Comparison of ENCODE assay signal across 20 cellular contexts in the genomic region with DNA sequence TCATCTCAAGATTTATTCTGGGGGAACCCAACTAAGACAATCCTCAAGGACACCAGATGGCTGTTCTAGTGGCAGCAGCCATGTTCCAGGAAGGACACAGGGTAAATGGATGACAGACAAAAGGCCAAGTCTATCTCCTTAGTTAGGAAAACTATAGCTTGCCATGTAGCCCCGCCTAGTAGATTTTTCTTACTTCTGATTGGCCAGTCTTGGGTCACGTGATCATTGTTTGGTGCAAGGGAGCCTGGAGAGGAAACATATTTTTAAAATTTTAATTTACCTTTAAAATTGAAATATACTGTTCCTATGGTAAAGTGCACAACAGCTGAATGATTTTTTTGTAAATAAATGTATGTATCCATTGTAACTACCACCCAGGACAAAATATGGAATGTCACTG. TPM values are rescaled to one million over a fixed set of nuclear protein-coding genes. Genes with fewer than 3 reads are reported as not detected.
A peak's percentile ranks its signal among the peaks of the same experiment; 100 is the strongest.
DNase-seq lines count a peak whose midpoint lies in the region; ATAC-seq and TF ChIP-seq lines count a peak whose summit lies in the region.
"Had no signal": no experiment of that assay in that cellular context is flagged by ENCODE, and none has a peak within 500 bp of the region (broad histone marks: within the 10 kb centered on the region; RNA-seq: fewer than 3 reads in every experiment).

No MANE protein-coding gene starts in this region.

- no peak overlapping the region for H2AK5ac ChIP-seq in trophoblast cell (ENCODE audit: low read length)

- no peak overlapping the region for H2BK12ac ChIP-seq in trophoblast cell (ENCODE audit: low read length)

- H3K27ac ChIP-seq in dorsolateral prefrontal cortex (peak overlapping the region in 55 of 59 donors; percentile 3 to 85 (median 64)), trophoblast cell (ENCODE audit: low read depth, low read length) (peak overlapping the region; percentile 10), ascending aorta (no peak overlapping the region)
- H3K27ac ChIP-seq: left lung, neutrophil, thyroid gland had no signal

- DNase-seq in HK-2 (ENCODE audit: unreplicated experiment) (peak; percentile 46), RPMI7951 (ENCODE audit: low read depth) (peak; percentile 42), dorsolateral prefrontal cortex (no peak), trophoblast cell (no peak), ascending aorta (ENCODE audit: low spot score in 2 of 2) (no peak)
- DNase-seq in activated CD4-positive, CD25-positive, alpha-beta regulatory T cell treated with anti-CD3 and anti-CD28 coated beads, Interleukin-2, amount 50 U/mL, for 72 hours: no peak
- DNase-seq: AML-193, Caco-2, left lung, NCI-H1694 treated with DMSO at 0.1 percent for 48 hours, NCI-H2227 treated with DMSO at 0.1 percent for 48 hours, NCI-H82, thyroid gland had no signal

- no peak overlapping the region for H4K91ac ChIP-seq in trophoblast cell (ENCODE audit: low read depth, low read length)

- H3K14ac ChIP-seq in trophoblast cell (ENCODE audit: low read length): no peak overlapping the region

- no peaks in the 10 kb centered on the region for H3K79me2 ChIP-seq in trophoblast cell (ENCODE audit: control insufficient read depth, insufficient read depth, low read length, poor library complexity)

- H3K27me3 ChIP-seq in dorsolateral prefrontal cortex (peaks cover 0 to 8% (median 0%) of the 10 kb centered on the region in 45 donors), trophoblast cell (ENCODE audit: insufficient read depth, low read length) (no peaks in the 10 kb centered on the region), ascending aorta (no peaks in the 10 kb centered on the region)
- H3K27me3 ChIP-seq: thyroid gland had no signal

- peaks cover under 1% of the 10 kb centered on the region for H3K9me3 ChIP-seq in trophoblast cell (ENCODE audit: insufficient read depth, low read depth, low read length)
- no peaks in the 10 kb centered on the region for H3K9me3 ChIP-seq in ascending aorta
- H3K9me3 ChIP-seq: Caco-2, left lung, neutrophil, thyroid gland had no signal

- no peak overlapping the region for H3K4ac ChIP-seq in trophoblast cell (ENCODE audit: low read depth, low read length)

- ATAC-seq in GM21447 (IDR thresholded peaks at IDR 0.05; ENCODE audit: unreplicated experiment): no peak
- no peak for ATAC-seq in GM19324 (IDR thresholded peaks at IDR 0.05; ENCODE audit: low FRiP score, unreplicated experiment)

- H3K36me3 ChIP-seq in trophoblast cell (ENCODE audit: control insufficient read depth in 1 of 2, insufficient read depth in 2 of 2, low read length in 2 of 2) (no peaks in the 10 kb centered on the region), ascending aorta (no peaks in the 10 kb centered on the region)
- H3K36me3 ChIP-seq: left lung, neutrophil, thyroid gland had no signal

- peaks cover 5% of the 10 kb centered on the region for H3K79me1 ChIP-seq in trophoblast cell (ENCODE audit: low read length)

- H3K4me1 ChIP-seq in trophoblast cell (ENCODE audit: control insufficient read depth in 1 of 2, insufficient read depth in 2 of 2, low read length in 2 of 2) (peaks cover 0 to 10% of the 10 kb centered on the region in 2 experiments), ascending aorta (no peaks in the 10 kb centered on the region)
- H3K4me1 ChIP-seq: Caco-2 had no signal

- peak overlapping the region; percentile 13 for H2BK120ac ChIP-seq in trophoblast cell (ENCODE audit: insufficient read depth, low read length, poor library complexity)

- H3K18ac ChIP-seq in trophoblast cell (ENCODE audit: low read length): no peak overlapping the region

- no peak overlapping the region for H3K9ac ChIP-seq in trophoblast cell (ENCODE audit: low read length)

- WGBS in trophoblast cell (ENCODE audit: extremely low coverage, insufficient coverage, insufficient read length): no CpG with 5 or more reads among the region's 2 CpGs

- H2BK5ac ChIP-seq in trophoblast cell (ENCODE audit: low read depth, low read length, poor library complexity): no peak overlapping the region

- H3K23ac ChIP-seq in trophoblast cell (ENCODE audit: low read length): no peak overlapping the region

- no peak overlapping the region for H3K4me3 ChIP-seq in dorsolateral prefrontal cortex
- no peak overlapping the region for H3K4me3 ChIP-seq in trophoblast cell (ENCODE audit: low read depth, low read length)
- no peak overlapping the region for H3K4me3 ChIP-seq in ascending aorta
- H3K4me3 ChIP-seq: left lung, thyroid gland had no signal

- TF ChIP-seq CTCF in dorsolateral prefrontal cortex (IDR thresholded peaks at IDR 0.05 in 54 of 56, conservative IDR thresholded peaks at IDR 0.05 in 2 of 56; ENCODE audit: low read depth in 1 of 56, partially characterized antibody in 56 of 56): no peak
- TF ChIP-seq CTCF in ascending aorta (IDR thresholded peaks at IDR 0.05): no peak

- no peak overlapping the region for H4K12ac ChIP-seq in trophoblast cell (ENCODE audit: low read depth, low read length)

- no peak overlapping the region for H2AFZ ChIP-seq in trophoblast cell (ENCODE audit: insufficient read depth, low read length, poor library complexity)

- H3K4me2 ChIP-seq in trophoblast cell (ENCODE audit: low read length): no peak overlapping the region

- H4K8ac ChIP-seq in trophoblast cell (ENCODE audit: low read depth, low read length): no peak overlapping the region

- intact Hi-C loops in dorsolateral prefrontal cortex (cut with DNase I) (loop anchor here in 1 of 2 donors (2.0 kb wide), 1 partner anchor 87 kb away; no protein-coding TSS in a partner anchor), ascending aorta (cut with DNase I) (no loop called here)

RNA-seq across cellular contexts. Expression of a gene that starts 4.4 kb away (rescaled TPM):
- 0.12 and 0.39 TPM in 2 replicates for total RNA-seq in RPMI7951 (2014; rRNA removed; shearing (Covaris generic))
- 100 to 1,000 TPM in 6 of 120 experiments, 10 to 100 TPM in 114; 14.6 to 125 (median 65.5) TPM for total RNA-seq in dorsolateral prefrontal cortex
- 6.1 and 6.8 TPM in 2 replicates for polyA plus RNA-seq in trophoblast cell (2013)
- total RNA-seq in ascending aorta: not detected
- total RNA-seq: H4 had no signal

RNA-seq across cellular contexts. Expression of a gene that starts 9.7 kb away (rescaled TPM):
- not detected in 2 replicates for total RNA-seq in RPMI7951 (2014; rRNA removed; shearing (Covaris generic))
- total RNA-seq in dorsolateral prefrontal cortex (not detected), ascending aorta (not detected)
- not detected in 2 replicates for polyA plus RNA-seq in trophoblast cell (2013)
- total RNA-seq: Caco-2, cardiac septum, H4, mucosa of gallbladder, thyroid gland had no signal
- polyA plus RNA-seq: adipose tissue had no signal

RNA-seq across cellular contexts. Expression of a gene that starts 18.9 kb away (rescaled TPM):
- not detected in 2 replicates for total RNA-seq in RPMI7951 (2014; rRNA removed; shearing (Covaris generic))
- total RNA-seq in dorsolateral prefrontal cortex (not detected), ascending aorta (not detected)
- not detected in 2 replicates for polyA plus RNA-seq in trophoblast cell (2013)
- total RNA-seq: Caco-2, cardiac septum, H4, mucosa of gallbladder, thyroid gland had no signal
- polyA plus RNA-seq: adipose tissue had no signal

Comparison
In these comparisons a context has a peak if more than half of its experiments do, and no peak if none do; other contexts are left out.
1. DNase-seq: peak in HK-2 (single experiment) and RPMI7951 (single experiment); none in dorsolateral prefrontal cortex (0 of 10), trophoblast cell (0 of 2), activated CD4-positive, CD25-positive, alpha-beta regulatory T cell treated with anti-CD3 and anti-CD28 coated beads, Interleukin-2, amount 50 U/mL, for 72 hours (single experiment) and ascending aorta (0 of 2).
2. H3K27ac ChIP-seq: peak in dorsolateral prefrontal cortex (55 of 59) and trophoblast cell (single experiment); none in ascending aorta (0 of 2).
3. RNA of a gene that starts 4.4 kb away (total RNA-seq): 14.6 to 125 TPM in dorsolateral prefrontal cortex; 0.12 to 0.39 TPM in RPMI7951 and not detected in ascending aorta (single experiment); every median in the first group is over 10 times any median in the second.